ENCODE assay signal across 9 cellular contexts in the genomic region with DNA sequence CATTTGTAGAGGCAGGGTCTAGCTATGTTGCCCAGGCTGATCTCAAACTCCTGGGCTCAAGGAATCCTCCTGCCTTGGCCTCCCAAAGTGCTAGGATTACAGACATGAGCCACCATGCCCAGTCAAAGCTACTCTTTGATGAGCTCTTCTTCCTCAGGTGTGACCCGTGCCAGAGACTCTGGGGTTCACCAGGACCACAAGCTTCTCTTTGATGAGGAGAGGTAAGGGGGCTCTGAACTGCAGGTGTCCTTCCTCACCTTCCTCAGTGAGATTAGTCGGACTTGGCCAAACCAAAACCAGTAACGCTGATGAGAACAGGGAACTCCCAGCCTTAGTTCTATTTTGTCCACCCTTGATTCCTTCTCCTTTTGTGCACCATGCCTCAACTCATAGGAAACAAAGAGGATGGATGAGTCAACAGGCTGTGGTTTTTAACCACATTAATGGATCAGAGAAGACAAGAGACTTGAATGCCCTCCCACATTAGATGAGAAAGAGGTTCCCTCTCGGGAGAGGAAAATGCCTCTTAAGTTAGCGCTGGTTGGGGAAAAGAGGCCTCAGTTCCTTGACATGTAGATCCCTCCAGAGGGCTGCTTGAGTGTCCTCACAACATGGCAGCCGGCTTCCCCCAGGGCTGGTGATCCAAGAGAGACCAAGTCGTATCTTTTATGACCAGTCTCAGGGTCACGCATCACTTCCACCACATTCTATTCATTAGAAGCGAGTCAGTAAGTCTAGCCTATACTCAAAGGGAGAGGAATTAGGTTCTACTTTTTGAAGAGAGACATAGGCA.
DNase-seq lines count a peak whose midpoint lies in the region; ATAC-seq, FAIRE-seq and TF ChIP-seq lines count a peak whose summit lies in the region.
"Had no signal": no experiment of that assay in that cellular context is flagged by ENCODE, and none has a peak within 500 bp of the region (broad histone marks: within the 10 kb centered on the region; RNA-seq: fewer than 3 reads in every experiment).

No MANE protein-coding gene starts in this region.

- no peak for TF ChIP-seq CTCF in brain microvascular endothelial cell (IDR thresholded peaks at IDR 0.05; ENCODE audit: low read depth, low read length, missing control alignments)

- in situ Hi-C loops in brain microvascular endothelial cell (cut with HindIII; ENCODE audit: low pct_ligation_motif_present, low sequenced_read_pairs): no loop called here

- DNase-seq in H54 (ENCODE audit: insufficient read length, low spot score): peak; percentile 48
- DNase-seq in RCC 7860 (ENCODE audit: low spot score): peak; percentile 83
- DNase-seq in brain microvascular endothelial cell: peak; percentile 84
- DNase-seq in stimulated activated CD4-positive, alpha-beta T cell treated with anti-CD3 and anti-CD28 coated beads, Interleukin-12 subunit alpha, Interleukin-12 subunit beta, amount 100 ng/mL, for 4 hours: peak; percentile 11
- DNase-seq in GF-D8 (lab: John Stamatoyannopoulos, UW): no peak
- DNase-seq in 8988T: no peak
- DNase-seq: activated B cell treated with CpG ODN at 0.5 μM for 24 hours, glutamatergic neuron had no signal

- FAIRE-seq in H54 (lab: Jason Lieb, UNC) (no peak), RCC 7860 (lab: Jason Lieb, UNC) (peak; percentile 94)

- no peaks in the 10 kb centered on the region for H3K36me3 ChIP-seq in brain microvascular endothelial cell (replicated peaks)

- no peak overlapping the region for H3K4me3 ChIP-seq in brain microvascular endothelial cell (ENCODE audit: low read depth, low read length)

- no peak for TF ChIP-seq POLR2A in H54 (IDR thresholded peaks at IDR 0.05; ENCODE audit: low read depth, low read length)

- no peaks in the 10 kb centered on the region for H3K27me3 ChIP-seq in brain microvascular endothelial cell (replicated peaks)

- peak overlapping the region; percentile 49 for H3K27ac ChIP-seq in brain microvascular endothelial cell

- ATAC-seq in GM18858 (IDR thresholded peaks at IDR 0.05; ENCODE audit: unreplicated experiment): no peak

Comparison
In these comparisons a context has a peak if more than half of its experiments do, and no peak if none do; other contexts are left out.
1. DNase-seq: peak in H54 (single experiment), RCC 7860 (single experiment), brain microvascular endothelial cell (single experiment) and stimulated activated CD4-positive, alpha-beta T cell treated with anti-CD3 and anti-CD28 coated beads, Interleukin-12 subunit alpha, Interleukin-12 subunit beta, amount 100 ng/mL, for 4 hours (single experiment); none in GF-D8 (single experiment) and 8988T (single experiment).